15 cellular contexts compared by ENCODE assay signal in the genomic region with DNA sequence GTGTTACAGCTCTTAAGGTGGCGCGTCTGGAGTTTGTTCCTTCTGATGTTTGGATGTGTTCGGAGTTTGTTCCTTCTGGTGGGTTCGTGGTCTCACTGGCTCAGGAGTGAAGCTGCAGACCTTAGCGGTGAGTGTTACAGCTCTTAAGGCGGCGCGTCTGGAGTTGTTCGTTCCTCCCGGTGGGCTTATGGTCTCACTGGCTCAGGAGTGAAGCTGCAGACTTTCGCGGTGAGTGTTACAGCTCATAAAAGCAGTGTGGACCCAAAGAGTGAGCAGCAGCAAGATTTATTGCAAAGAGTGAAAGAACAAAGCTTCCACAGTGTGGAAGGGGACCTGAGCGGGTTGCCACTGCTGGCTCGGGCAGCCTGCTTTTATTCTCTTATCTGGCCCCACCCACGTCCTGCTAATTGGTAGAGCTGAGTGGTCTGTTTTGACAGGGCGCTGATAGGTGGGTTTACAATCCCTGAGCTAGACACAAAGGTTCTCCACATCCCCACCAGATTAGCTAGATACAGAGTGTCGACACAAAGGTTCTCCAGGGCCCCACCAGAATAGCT. TPM values are rescaled to one million over a fixed set of nuclear protein-coding genes. Genes with fewer than 3 reads are reported as not detected.
"Had no signal": no experiment of that assay in that cellular context is flagged by ENCODE, and none has a peak within 500 bp of the region (broad histone marks: within the 10 kb centered on the region; RNA-seq: fewer than 3 reads in every experiment).

No MANE protein-coding gene starts in this region.

RNA-seq across cellular contexts. Expression of gene CXCL11, which starts 14.1 kb away (rescaled TPM):
- total RNA-seq: activated naive CD4-positive, alpha-beta T cell treated with anti-CD3 and anti-CD28 coated beads for 36 hours; activated naive CD8-positive, alpha-beta T cell treated with anti-CD3 and anti-CD28 coated beads, Interleukin-2, amount 10 ng/mL, durations not matched to agents 7 days and 5 days; activated T-helper 1 cell treated with anti-CD3 and anti-CD28 coated beads, Interleukin-12 subunit alpha, Interleukin-12 subunit beta, Interleukin-2, Interleukin-4 antibody, amounts not matched to agents 30 ng/mL and 10 ng/mL and 1 ng/mL, durations not matched to agents 14 hours and 24 hours and 36 hours; activated T-helper 17 cell treated with anti-CD3 and anti-CD28 coated beads, Interleukin-2, amount 50 U/mL, for 72 hours; activated T-helper 2 cell treated with anti-CD3 and anti-CD28 coated beads, Interferon-gamma antibody, Interleukin-2, Interleukin-4, amounts not matched to agents 10 μg/mL and 5 μg/mL and 100 μg/mL, durations not matched to agents 14 hours and 24 hours and 36 hours; ascending aorta; breast epithelium; bronchial epithelial cell; cardiac muscle cell; cerebellum; chondrocyte had no signal
- polyA plus RNA-seq: cardiac muscle cell had no signal

RNA-seq across cellular contexts. Expression of gene ART3, which starts 24.6 kb away (rescaled TPM):
- total RNA-seq: activated naive CD4-positive, alpha-beta T cell treated with anti-CD3 and anti-CD28 coated beads for 36 hours; activated naive CD8-positive, alpha-beta T cell treated with anti-CD3 and anti-CD28 coated beads, Interleukin-2, amount 10 ng/mL, durations not matched to agents 7 days and 5 days; activated T-cell treated with anti-CD3 and anti-CD28 coated beads, Interleukin-2, amount 50 U/mL, for 72 hours; activated T-helper 2 cell treated with anti-CD3 and anti-CD28 coated beads, Interferon-gamma antibody, Interleukin-2, Interleukin-4, amounts not matched to agents 10 μg/mL and 5 μg/mL and 100 μg/mL, durations not matched to agents 14 hours and 24 hours and 36 hours; ascending aorta; astrocyte; breast epithelium; cerebellum had no signal
- polyA plus RNA-seq: aorta had no signal

RNA-seq across cellular contexts. Expression of gene CXCL10, which starts 26.6 kb away (rescaled TPM):
- total RNA-seq: ascending aorta, body of pancreas, bronchial epithelial cell, cardiac muscle cell, chondrocyte had no signal
- polyA plus RNA-seq: cardiac muscle cell had no signal

RNA-seq across cellular contexts. Expression of gene CXCL9, which starts 42.6 kb away (rescaled TPM):
- total RNA-seq: astrocyte, bronchial epithelial cell, cardiac muscle cell, cerebellum, chondrocyte had no signal
- polyA plus RNA-seq: cardiac muscle cell had no signal
